In the genomic region with DNA sequence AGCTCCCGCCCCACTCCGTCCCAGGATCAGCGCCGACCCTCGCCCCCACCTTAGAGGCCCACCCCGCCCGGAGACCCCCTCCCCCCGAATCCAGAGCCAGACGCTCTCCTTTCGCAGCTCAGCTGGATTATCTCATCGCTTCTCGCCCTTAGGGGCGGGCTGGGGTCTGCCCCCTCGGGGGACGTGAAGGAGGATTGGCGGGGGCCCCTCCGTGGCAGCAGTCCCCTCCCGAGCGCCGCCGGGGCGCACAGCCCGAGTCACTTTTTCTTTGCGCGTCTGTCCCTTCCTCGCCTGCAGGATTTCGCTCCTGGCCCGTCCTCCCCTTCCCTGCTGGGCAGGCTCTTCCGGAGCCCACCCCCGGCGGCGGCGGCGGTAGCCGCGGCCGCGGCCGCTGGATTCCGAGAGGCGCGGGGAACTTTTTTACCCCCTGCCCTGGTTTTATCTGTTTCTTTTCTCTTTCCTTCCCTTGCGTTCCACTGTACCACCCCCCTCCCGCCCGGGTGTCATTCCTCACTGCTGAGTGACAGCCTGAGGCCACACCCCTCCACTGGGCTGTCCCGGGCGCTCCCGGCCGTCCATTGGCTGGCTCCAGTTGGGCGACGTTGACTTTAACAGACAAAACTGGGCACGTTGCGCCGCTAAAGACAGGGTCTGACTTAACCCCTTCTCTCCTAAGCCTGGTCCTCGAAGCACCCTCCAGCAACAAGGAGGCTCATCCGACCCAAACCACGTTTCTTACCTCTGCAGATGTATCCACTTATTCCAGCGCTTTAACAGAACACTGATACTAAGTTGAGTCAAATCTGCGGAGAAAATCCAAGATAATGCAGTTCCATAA, we compare ENCODE assay signal across 8 cellular contexts. TPM values are rescaled to one million over a fixed set of nuclear protein-coding genes. Genes with fewer than 3 reads are reported as not detected.
DNase-seq lines count a peak whose midpoint lies in the region; ATAC-seq, FAIRE-seq and TF ChIP-seq lines count a peak whose summit lies in the region.

No MANE protein-coding gene starts in this region.

- DNase-seq in A549 (ENCODE audit: low read depth in 1 of 2, low spot score in 1 of 2) (peak; percentile 73 to 90), GM13976 (ENCODE audit: low spot score) (peak; percentile 82), NCI-H1930 (lab: John Stamatoyannopoulos, UW) (peak; percentile 57 to 65), UCSD-AML1 (lab: John Stamatoyannopoulos, UW; ENCODE audit: unreplicated experiment) (peak; percentile 24), mucosa of descending colon (peak; percentile 79 to 82 (median 81)), suprapubic skin (ENCODE audit: low spot score in 2 of 2) (no peak)

- CTCF ChIA-PET in A549 (lab: Yijun Ruan, JAX), result interaction anchor here (0.5 to 1.7 kb wide), 2 partner anchors 312 to 692 kb away, joined by 3 to 8 read pairs; no protein-coding TSS in a partner anchor

- FAIRE-seq in A549 (lab: Jason Lieb, UNC), result no peak

- peak overlapping the region; percentile 45 to 83 for H3K27ac ChIP-seq in A549
- H3K27ac ChIP-seq in esophagus (ENCODE audit: low read depth in 2 of 2, low read length in 1 of 2), result no peak overlapping the region
- no peak overlapping the region for H3K27ac ChIP-seq in suprapubic skin

- WGBS in A549 (ENCODE audit: missing lambda C conversion rate), result 2% methylated on average over 24 of the region's 59 CpGs
- 1 to 2% methylated on average over 49 to 59 of the region's 59 CpGs for WGBS in esophagus, 2 donors
- WGBS in suprapubic skin, result 3% methylated on average over 45 of the region's 59 CpGs

- intact Hi-C loops in mucosa of descending colon (cut with DNase I, micrococcal nuclease), result loop anchor here (5.0 kb wide), 2 partner anchors 692 to 817 kb away; no protein-coding TSS in a partner anchor

- H3K9me3 ChIP-seq in A549 (no peaks in the 10 kb centered on the region), esophagus (ENCODE audit: control insufficient read depth in 2 of 2, insufficient read depth in 1 of 2, low read depth in 1 of 2, low read length in 1 of 2) (peaks cover 3 to 19% of the 10 kb centered on the region in 2 donors), mucosa of descending colon (no peaks in the 10 kb centered on the region), suprapubic skin (no peaks in the 10 kb centered on the region)

- no peaks in the 10 kb centered on the region; the same call in 2 of the 3 replicates for H3K4me1 ChIP-seq in A549
- peaks cover 19 to 21% of the 10 kb centered on the region in 2 donors for H3K4me1 ChIP-seq in esophagus (ENCODE audit: control insufficient read depth in 2 of 2, insufficient read depth in 2 of 2, low read length in 1 of 2)
- peaks cover 30% of the 10 kb centered on the region for H3K4me1 ChIP-seq in mucosa of descending colon (ENCODE audit: low read depth)
- H3K4me1 ChIP-seq in suprapubic skin, result peaks cover 69% of the 10 kb centered on the region

- H3K4me2 ChIP-seq in A549, result peak overlapping the region; percentile 97

- H3K36me3 ChIP-seq in esophagus (ENCODE audit: control insufficient read depth in 2 of 2, insufficient read depth in 2 of 2, low read length in 1 of 2) (no peaks in the 10 kb centered on the region), mucosa of descending colon (ENCODE audit: low read depth) (no peaks in the 10 kb centered on the region), suprapubic skin (no peaks in the 10 kb centered on the region)

- in situ Hi-C loops in GM13976 (cut with MboI; ENCODE audit: low sequenced_read_pairs, unreplicated experiment), result loop anchor here (10.0 kb wide), 1 partner anchor 810 kb away; no protein-coding TSS in a partner anchor

- ATAC-seq in A549 (peak; percentile 90 to 93), HG02870 (IDR thresholded peaks at IDR 0.05; ENCODE audit: unreplicated experiment) (peak; percentile 59), mucosa of descending colon (peak; percentile 81)

- POLR2A ChIA-PET in A549 (lab: Yijun Ruan, JAX), result no interaction called here

- no peak for TF ChIP-seq RAD21 in A549 (conservative IDR thresholded peaks at IDR 0.05 in 1 of 2, IDR thresholded peaks at IDR 0.05 in 1 of 2)

- TF ChIP-seq EP300 in A549 (IDR thresholded peaks at IDR 0.05) (no peak), suprapubic skin (IDR thresholded peaks at IDR 0.05) (no peak)

- TF ChIP-seq CTCF in A549 (IDR thresholded peaks at IDR 0.05) (no peak), GM13976 (IDR thresholded peaks at IDR 0.05; ENCODE audit: borderline replicate concordance, control extremely low read depth, extremely low read depth, insufficient read depth, missing control alignments) (no peak), mucosa of descending colon (IDR thresholded peaks at IDR 0.05) (no peak), suprapubic skin (IDR thresholded peaks at IDR 0.05) (no peak)

- H3K27me3 ChIP-seq in esophagus (ENCODE audit: control insufficient read depth in 1 of 2, insufficient read depth in 2 of 2, low read length in 2 of 2), result peaks cover 0 to 39% of the 10 kb centered on the region in 2 donors
- peaks cover 100% of the 10 kb centered on the region for H3K27me3 ChIP-seq in suprapubic skin

- TF ChIP-seq POLR2A in A549 (IDR thresholded peaks at IDR 0.05; ENCODE audit: low read length) (no peak), suprapubic skin (IDR thresholded peaks at IDR 0.05) (no peak)

- H3K4me3 ChIP-seq in A549, result peak overlapping the region; percentile 74
- peak overlapping the region; percentile 39 to 64 for H3K4me3 ChIP-seq in esophagus (ENCODE audit: low read depth in 1 of 2, low read length in 2 of 2)
- peak overlapping the region; percentile 14 for H3K4me3 ChIP-seq in mucosa of descending colon
- H3K4me3 ChIP-seq in suprapubic skin, result peak overlapping the region; percentile 72

TF ChIP-seq in A549, 52 proteins besides CTCF, POLR2A, EP300 and RAD21 (continues in another document):
- TF ChIP-seq EHMT2 (IDR thresholded peaks at IDR 0.05; ENCODE audit: low read depth) (no peak), MAFK (IDR thresholded peaks at IDR 0.05; ENCODE audit: partially characterized antibody) (no peak), BHLHE40 (IDR thresholded peaks at IDR 0.05; ENCODE audit: low read depth, low read length) (no peak), MAX (IDR thresholded peaks at IDR 0.05) (peak; percentile 94), TP53 (CRISPR knock-in tag; IDR thresholded peaks at IDR 0.05) (no peak), RNF2 (IDR thresholded peaks at IDR 0.05; ENCODE audit: borderline replicate concordance, low read depth) (0 out of 2 replicates have a peak, but pooled peaks have one; percentile 71), HOXA7 (CRISPR knock-in tag; IDR thresholded peaks at IDR 0.05) (no peak), POLR2AphosphoS2 (conservative IDR thresholded peaks at IDR 0.05; ENCODE audit: low read length) (no peak), RCOR1 (IDR thresholded peaks at IDR 0.05; ENCODE audit: low read depth, low read length) (no peak), SMC3 (IDR thresholded peaks at IDR 0.05) (no peak), E2F6 (IDR thresholded peaks at IDR 0.05; ENCODE audit: borderline replicate concordance, low read depth) (peak; percentile 84; the same call in 1 of the 2 replicates)
- TF ChIP-seq, protein P1, sequence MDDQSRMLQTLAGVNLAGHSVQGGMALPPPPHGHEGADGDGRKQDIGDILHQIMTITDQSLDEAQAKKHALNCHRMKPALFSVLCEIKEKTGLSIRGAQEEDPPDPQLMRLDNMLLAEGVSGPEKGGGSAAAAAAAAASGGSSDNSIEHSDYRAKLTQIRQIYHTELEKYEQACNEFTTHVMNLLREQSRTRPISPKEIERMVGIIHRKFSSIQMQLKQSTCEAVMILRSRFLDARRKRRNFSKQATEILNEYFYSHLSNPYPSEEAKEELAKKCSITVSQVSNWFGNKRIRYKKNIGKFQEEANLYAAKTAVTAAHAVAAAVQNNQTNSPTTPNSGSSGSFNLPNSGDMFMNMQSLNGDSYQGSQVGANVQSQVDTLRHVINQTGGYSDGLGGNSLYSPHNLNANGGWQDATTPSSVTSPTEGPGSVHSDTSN (IDR thresholded peaks at IDR 0.05), result peak; percentile 81

RNA-seq across cellular contexts. Expression of gene NKX3-2, which starts 0.5 kb away (rescaled TPM):
- polyA plus RNA-seq in A549 (2011; rRNA removed), result 0.06 and 0.09 TPM in 2 replicates
- polyA plus RNA-seq in A549 (2012; cell fraction: cytosol; rRNA removed), result 0.08 and 0.14 TPM in 2 replicates
- 0.22 and 0.24 TPM in 2 replicates for polyA plus RNA-seq in A549 (2012; cell fraction: nucleus; rRNA removed)
- 0.17 to 0.44 TPM (median 0.38 TPM) in 3 replicates for polyA plus RNA-seq in A549 (2017; fragmentation: RNase III; extraction: RNeasy Plus Mini Kit Qiagen cat#74134 plus additional on column Dnase treatment)
- polyA minus RNA-seq in A549 (2011; rRNA and poly(A)+ RNA removed), result 0.15 TPM in 1 of 2 replicates, not detected in the other
- under 1 TPM; 0.04 to 0.63 TPM for polyA plus RNA-seq in esophagus
- 10 to 100 TPM in 1 of 3 donors, under 1 TPM in 2; 0.61 to 26.3 (median 0.72) TPM for total RNA-seq in mucosa of descending colon
- under 1 TPM in 2 of 4 donors, not detected in 2; 0.24 to 0.26 TPM for total RNA-seq in suprapubic skin

Comparison
In these comparisons a context has a peak if more than half of its experiments do, and no peak if none do; other contexts are left out.
1. DNase-seq: peak in A549 (2 of 2), GM13976 (single experiment), NCI-H1930 (2 of 2), UCSD-AML1 (single experiment) and mucosa of descending colon (3 of 3); none in suprapubic skin (0 of 2).
2. H3K27ac ChIP-seq: peak in A549 (2 of 2); none in esophagus (0 of 2) and suprapubic skin (single experiment).
3. H3K4me3 ChIP-seq: peak in every context shown above with its lines; median percentile 74 in A549; 72 in suprapubic skin; 52 in esophagus; 14 in mucosa of descending colon.
4. Peak in every context shown above with its lines, with median percentiles within 50 percentile points of each other: ATAC-seq.